ENCODE assay signal across 10 cellular contexts in genomic region chr3:197023241-197023997, GRCh38. TPM values are rescaled to one million over a fixed set of nuclear protein-coding genes. Genes with fewer than 3 reads are reported as not detected.
DNase-seq lines count a peak whose midpoint lies in the region; ATAC-seq, FAIRE-seq and TF ChIP-seq lines count a peak whose summit lies in the region.
"Had no signal": no experiment of that assay in that cellular context is flagged by ENCODE, and none has a peak within 500 bp of the region (broad histone marks: within the 10 kb centered on the region; RNA-seq: fewer than 3 reads in every experiment).

No MANE protein-coding gene starts in this region.

- ATAC-seq in GM21423 (IDR thresholded peaks at IDR 0.05; ENCODE audit: unreplicated experiment), result peak; percentile 53
- no peak for ATAC-seq in GM19455 (IDR thresholded peaks at IDR 0.05; ENCODE audit: unreplicated experiment)

- H3K4me3 ChIP-seq in prostate gland (no peak overlapping the region), stomach (no peak overlapping the region)

- H3K9me3 ChIP-seq in prostate gland (no peaks in the 10 kb centered on the region), stomach (no peaks in the 10 kb centered on the region)

- H3K27ac Mint-ChIP-seq in dendritic cell treated with granulocyte-macrophage colony-stimulating factor and Interleukin-4, amounts not matched to agents 40 ng/mL and 50 ng/mL, for 4 days, result peak overlapping the region; percentile 37

- H3K36me3 Mint-ChIP-seq in dendritic cell treated with granulocyte-macrophage colony-stimulating factor and Interleukin-4, amounts not matched to agents 40 ng/mL and 50 ng/mL, for 4 days (ENCODE audit: low read depth), result no peaks in the 10 kb centered on the region

- no peaks in the 10 kb centered on the region for H3K4me1 ChIP-seq in prostate gland (replicated peaks)
- H3K4me1 ChIP-seq in stomach, result peaks cover 0 to 15% (median 9%) of the 10 kb centered on the region in 4 donors
- H3K4me1 ChIP-seq: parathyroid adenoma had no signal

- no peak for FAIRE-seq in HTR-8/SVneo (lab: Jason Lieb, UNC)
- FAIRE-seq: bronchial epithelial cell had no signal

- intact Hi-C loops in dendritic cell treated with granulocyte-macrophage colony-stimulating factor and Interleukin-4, amounts not matched to agents 40 ng/mL and 50 ng/mL, for 4 days (cut with micrococcal nuclease), result no loop called here
- intact Hi-C loops in prostate gland (cut with DNase I) (no loop called here), stomach (cut with DNase I; ENCODE audit: low total_unique reads) (no loop called here)

- DNase-seq in GM10248 (ENCODE audit: extremely low spot score) (peak; percentile 77), NCI-H187 treated with DMSO at 0.1 percent for 48 hours (lab: John Stamatoyannopoulos, UW) (peak; percentile 72), HTR-8/SVneo (ENCODE audit: insufficient read length, low spot score) (no peak), prostate gland (ENCODE audit: low spot score) (no peak), stomach (no peak)

- peaks cover 46% of the 10 kb centered on the region for H3K27me3 Mint-ChIP-seq in dendritic cell treated with granulocyte-macrophage colony-stimulating factor and Interleukin-4, amounts not matched to agents 40 ng/mL and 50 ng/mL, for 4 days

- no peaks in the 10 kb centered on the region for H3K9me3 Mint-ChIP-seq in dendritic cell treated with granulocyte-macrophage colony-stimulating factor and Interleukin-4, amounts not matched to agents 40 ng/mL and 50 ng/mL, for 4 days

- H3K4me1 Mint-ChIP-seq in dendritic cell treated with granulocyte-macrophage colony-stimulating factor and Interleukin-4, amounts not matched to agents 40 ng/mL and 50 ng/mL, for 4 days (ENCODE audit: low read depth), result peaks cover 27% of the 10 kb centered on the region

- H3K4me3 Mint-ChIP-seq in dendritic cell treated with granulocyte-macrophage colony-stimulating factor and Interleukin-4, amounts not matched to agents 40 ng/mL and 50 ng/mL, for 4 days, result peak overlapping the region; percentile 15

- TF ChIP-seq EP300 in stomach (IDR thresholded peaks at IDR 0.05), result no peak

- H3K27ac ChIP-seq in prostate gland (no peak overlapping the region), stomach (no peak overlapping the region)
- H3K27ac ChIP-seq: parathyroid adenoma had no signal

- POLR2A ChIA-PET in GM10248 (lab: Yijun Ruan, JAX), result no interaction called here

- WGBS in prostate gland, result 59% methylated on average over 27 of the region's 27 CpGs
- 54 to 64% (median 61%) methylated on average over 24 to 27 of the region's 27 CpGs for WGBS in stomach, 5 donors

- TF ChIP-seq CTCF in GM10248 (IDR thresholded peaks at IDR 0.05; ENCODE audit: control extremely low read depth, extremely low read depth, low read depth, missing control alignments) (no peak), prostate gland (IDR thresholded peaks at IDR 0.05) (no peak), stomach (IDR thresholded peaks at IDR 0.05) (no peak)

- H3K27me3 ChIP-seq in prostate gland (replicated peaks; ENCODE audit: insufficient read depth), result no peaks in the 10 kb centered on the region
- H3K27me3 ChIP-seq in stomach, result peaks cover 0 to 49% (median 4%) of the 10 kb centered on the region in 3 donors

- CTCF ChIA-PET in GM10248 (lab: Yijun Ruan, JAX), result interaction anchor here (0.8 to 2.9 kb wide), 11 partner anchors 8 to 160 kb away, joined by 3 to 12 read pairs (median 3); partner anchors contain the start of gene NCBP2

- H3K36me3 ChIP-seq in prostate gland (no peaks in the 10 kb centered on the region), stomach (no peaks in the 10 kb centered on the region)

- no peak for TF ChIP-seq POLR2A in prostate gland (IDR thresholded peaks at IDR 0.05)
- no peak for TF ChIP-seq POLR2A in stomach (IDR thresholded peaks at IDR 0.05)

RNA-seq across cellular contexts. Expression of gene MELTF, which starts 6.2 kb away (rescaled TPM):
- total RNA-seq in prostate gland (1 to 10 TPM; 6.9 to 9.0 TPM), stomach (1 to 10 TPM in 3 of 5 donors, under 1 TPM in 2; 0.45 to 4.4 (median 3.5) TPM)
- 1 to 10 TPM in 2 of 3 donors, under 1 TPM in 1; 0.76 to 1.8 (median 1.3) TPM for polyA plus RNA-seq in stomach

RNA-seq across cellular contexts. Expression of gene PIGZ, which starts 54.8 kb away (rescaled TPM):
- total RNA-seq in prostate gland (10 to 100 TPM in 1 of 2 donors, 1 to 10 TPM in 1; 4.7 to 11.3 TPM), stomach (100 to 1,000 TPM in 1 of 5 donors, 10 to 100 TPM in 1, 1 to 10 TPM in 3; 1.2 to 125 (median 9.2) TPM)
- polyA plus RNA-seq in stomach, result 1 to 10 TPM; 3.0 to 5.6 (median 4.1) TPM

Comparison
In these comparisons a context has a peak if more than half of its experiments do, and no peak if none do; other contexts are left out.
1. DNase-seq: peak in GM10248 (single experiment) and NCI-H187 treated with DMSO at 0.1 percent for 48 hours (single experiment); none in HTR-8/SVneo (single experiment), prostate gland (single experiment) and stomach (single experiment).